ENCODE assay signal across 22 cellular contexts in the genomic region with DNA sequence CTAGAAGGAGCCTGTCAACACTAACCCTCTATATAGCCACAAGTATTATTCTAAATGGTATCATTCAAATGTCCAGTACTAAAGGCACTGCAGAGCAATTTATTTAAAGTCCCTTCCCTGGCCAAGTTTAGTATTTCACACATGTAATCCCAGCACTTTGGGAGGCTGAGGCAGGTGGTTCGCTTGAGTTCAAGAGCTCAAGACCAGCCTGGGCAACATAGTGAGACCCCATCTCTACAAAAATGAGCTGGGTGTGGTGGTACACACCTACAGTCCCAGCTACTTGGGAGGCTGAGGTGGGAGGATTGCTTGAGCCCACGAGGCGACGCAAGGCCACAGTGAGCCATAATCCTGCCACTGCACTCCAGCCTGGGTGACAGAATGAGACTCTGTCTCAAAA. TPM values are rescaled to one million over a fixed set of nuclear protein-coding genes. Genes with fewer than 3 reads are reported as not detected.
A peak's percentile ranks its signal among the peaks of the same experiment; 100 is the strongest.
DNase-seq lines count a peak whose midpoint lies in the region; ATAC-seq and TF ChIP-seq lines count a peak whose summit lies in the region.
"Had no signal": no experiment of that assay in that cellular context is flagged by ENCODE, and none has a peak within 500 bp of the region (broad histone marks: within the 10 kb centered on the region; RNA-seq: fewer than 3 reads in every experiment).

No MANE protein-coding gene starts in this region.

- H3K18ac ChIP-seq in trophoblast cell (ENCODE audit: low read length): peak overlapping the region; percentile 35

- no peak for ATAC-seq in CD4-positive, alpha-beta T cell (ENCODE audit: poor library complexity)
- no peak for ATAC-seq in stimulated activated effector memory CD8-positive, alpha-beta T cell treated with anti-CD3 and anti-CD28 coated beads, Interleukin-12 subunit alpha, Interleukin-12 subunit beta, amount 100 ng/mL, for 72 hours
- ATAC-seq: PC-3 had no signal

- DNase-seq in CD4-positive, alpha-beta T cell: no peak
- DNase-seq in OCI-LY7 (ENCODE audit: low spot score): no peak
- no peak for DNase-seq in trophoblast cell
- DNase-seq in H4 (ENCODE audit: low spot score): no peak
- no peak for DNase-seq in stimulated activated effector memory CD8-positive, alpha-beta T cell treated with anti-CD3 and anti-CD28 coated beads, Interleukin-12 subunit alpha, Interleukin-12 subunit beta, amount 100 ng/mL, for 72 hours (ENCODE audit: low spot score in 2 of 2)
- no peak for DNase-seq in NCI-H128 (lab: John Stamatoyannopoulos, UW; ENCODE audit: unreplicated experiment)
- DNase-seq: ACHN; CD4-positive, CD25-positive, alpha-beta regulatory T cell; DMS153; GDM1; IMR-90; Karpas-422; MG63; NCI-H1048; NCI-H1436 treated with DMSO at 0.1 percent for 48 hours; NCI-H2029 treated with DMSO at 0.1 percent for 48 hours; NCI-H2171 treated with DMSO at 0.1 percent for 48 hours; NCI-H446 treated with DMSO at 0.1 percent for 48 hours; PC-3 had no signal

- H2BK120ac ChIP-seq in trophoblast cell (ENCODE audit: insufficient read depth, low read length, poor library complexity): no peak overlapping the region

- H3K4me2 ChIP-seq in OCI-LY7 (ENCODE audit: low read length) (no peak overlapping the region), trophoblast cell (ENCODE audit: low read length) (no peak overlapping the region)

- H3K9me3 Mint-ChIP-seq in CD4-positive, alpha-beta T cell: no peaks in the 10 kb centered on the region
- no peaks in the 10 kb centered on the region for H3K9me3 Mint-ChIP-seq in dendritic cell treated with granulocyte-macrophage colony-stimulating factor and Interleukin-4, amounts not matched to agents 40 ng/mL and 50 ng/mL, for 4 days
- H3K9me3 Mint-ChIP-seq in stimulated activated effector memory CD8-positive, alpha-beta T cell treated with anti-CD3 and anti-CD28 coated beads, Interleukin-12 subunit alpha, Interleukin-12 subunit beta, amount 100 ng/mL, for 72 hours: no peaks in the 10 kb centered on the region

- CTCF ChIA-PET in CD4-positive, alpha-beta T cell (lab: Charles Lee): interaction anchor here (0.7 kb wide), 1 partner anchor 81 kb away, joined by 3 read pairs; no protein-coding TSS in a partner anchor
- CTCF ChIA-PET in OCI-LY7 (lab: Charles Lee; ENCODE audit: unreplicated experiment): no interaction called here

- H3K36me3 ChIP-seq in OCI-LY7 (ENCODE audit: insufficient read depth, low read length): peaks cover 32% of the 10 kb centered on the region
- H3K36me3 ChIP-seq in trophoblast cell (ENCODE audit: control insufficient read depth in 1 of 2, insufficient read depth in 2 of 2, low read length in 2 of 2): peaks cover 16 to 23% of the 10 kb centered on the region in 2 experiments

- intact Hi-C loops in CD4-positive, alpha-beta T cell (cut with DNase I, micrococcal nuclease): loop anchor here in 1 of 2 experiments (5.0 to 10.0 kb wide), 3 partner anchors 464 to 1966 kb away; a partner anchor contains a TSS
- intact Hi-C loops in OCI-LY7 (cut with micrococcal nuclease; ENCODE audit: unreplicated experiment): no loop called here
- intact Hi-C loops in dendritic cell treated with granulocyte-macrophage colony-stimulating factor and Interleukin-4, amounts not matched to agents 40 ng/mL and 50 ng/mL, for 4 days (cut with micrococcal nuclease): loop anchor here (10.0 kb wide), 1 partner anchor 56 kb away; no protein-coding TSS in a partner anchor

- H2AFZ ChIP-seq in OCI-LY7 (ENCODE audit: low read length): no peak overlapping the region
- H2AFZ ChIP-seq in trophoblast cell (ENCODE audit: insufficient read depth, low read length, poor library complexity): no peak overlapping the region

- H4K8ac ChIP-seq in trophoblast cell (ENCODE audit: low read depth, low read length): no peak overlapping the region

- H3K23ac ChIP-seq in trophoblast cell (ENCODE audit: low read length): no peak overlapping the region

- H3K4me1 ChIP-seq in OCI-LY7 (ENCODE audit: insufficient read depth, low read length, poor library complexity, severe bottlenecking) (peaks cover 69% of the 10 kb centered on the region), trophoblast cell (ENCODE audit: control insufficient read depth in 1 of 2, insufficient read depth in 2 of 2, low read length in 2 of 2) (peaks cover 12 to 18% of the 10 kb centered on the region in 2 experiments)

- H4K91ac ChIP-seq in trophoblast cell (ENCODE audit: low read depth, low read length): no peak overlapping the region

- H3K4me3 ChIP-seq in OCI-LY7 (ENCODE audit: low read depth, low read length, poor library complexity, severe bottlenecking) (no peak overlapping the region), trophoblast cell (ENCODE audit: low read depth, low read length) (no peak overlapping the region)
- H3K4me3 ChIP-seq: HAP-1, MG63 had no signal

- H3K36me3 Mint-ChIP-seq in CD4-positive, alpha-beta T cell (ENCODE audit: low read depth): peaks cover 35% of the 10 kb centered on the region
- H3K36me3 Mint-ChIP-seq in dendritic cell treated with granulocyte-macrophage colony-stimulating factor and Interleukin-4, amounts not matched to agents 40 ng/mL and 50 ng/mL, for 4 days (ENCODE audit: low read depth): peaks cover 41% of the 10 kb centered on the region
- peaks cover 8% of the 10 kb centered on the region for H3K36me3 Mint-ChIP-seq in stimulated activated effector memory CD8-positive, alpha-beta T cell treated with anti-CD3 and anti-CD28 coated beads, Interleukin-12 subunit alpha, Interleukin-12 subunit beta, amount 100 ng/mL, for 72 hours

- no peak overlapping the region for H2BK5ac ChIP-seq in trophoblast cell (ENCODE audit: low read depth, low read length, poor library complexity)

- H2AK5ac ChIP-seq in trophoblast cell (ENCODE audit: low read length): no peak overlapping the region

- peak overlapping the region; percentile 87 for H3K4ac ChIP-seq in trophoblast cell (ENCODE audit: low read depth, low read length)

- no CpG with 5 or more reads among the region's 4 CpGs for WGBS in trophoblast cell (ENCODE audit: extremely low coverage, insufficient coverage, insufficient read length)

- TF ChIP-seq CTCF in CD4-positive, alpha-beta T cell (IDR thresholded peaks at IDR 0.05): no peak
- no peak for TF ChIP-seq CTCF in OCI-LY7 (conservative IDR thresholded peaks at IDR 0.05; ENCODE audit: low read length)

- no peaks in the 10 kb centered on the region for H3K27me3 ChIP-seq in CD4-positive, alpha-beta T cell (ENCODE audit: control insufficient read depth, insufficient read depth, low read length)
- H3K27me3 ChIP-seq in trophoblast cell (ENCODE audit: insufficient read depth, low read length): no peaks in the 10 kb centered on the region
- H3K27me3 ChIP-seq: MG63 had no signal

- H3K4me1 Mint-ChIP-seq in CD4-positive, alpha-beta T cell (ENCODE audit: low read depth): peaks cover 74% of the 10 kb centered on the region
- H3K4me1 Mint-ChIP-seq in dendritic cell treated with granulocyte-macrophage colony-stimulating factor and Interleukin-4, amounts not matched to agents 40 ng/mL and 50 ng/mL, for 4 days (ENCODE audit: low read depth): peaks cover 73% of the 10 kb centered on the region
- peaks cover 44% of the 10 kb centered on the region for H3K4me1 Mint-ChIP-seq in stimulated activated effector memory CD8-positive, alpha-beta T cell treated with anti-CD3 and anti-CD28 coated beads, Interleukin-12 subunit alpha, Interleukin-12 subunit beta, amount 100 ng/mL, for 72 hours

- no peaks in the 10 kb centered on the region for H3K9me3 ChIP-seq in CD4-positive, alpha-beta T cell (ENCODE audit: control insufficient read depth, low read length)
- no peaks in the 10 kb centered on the region for H3K9me3 ChIP-seq in OCI-LY7 (ENCODE audit: low read length)
- H3K9me3 ChIP-seq in trophoblast cell (ENCODE audit: insufficient read depth, low read depth, low read length): no peaks in the 10 kb centered on the region
- H3K9me3 ChIP-seq: HAP-1, MG63 had no signal

- no peak overlapping the region for H2BK12ac ChIP-seq in trophoblast cell (ENCODE audit: low read length)

- peak overlapping the region; percentile 38 for H3K4me3 Mint-ChIP-seq in CD4-positive, alpha-beta T cell
- H3K4me3 Mint-ChIP-seq in dendritic cell treated with granulocyte-macrophage colony-stimulating factor and Interleukin-4, amounts not matched to agents 40 ng/mL and 50 ng/mL, for 4 days: no peak overlapping the region
- H3K4me3 Mint-ChIP-seq in stimulated activated effector memory CD8-positive, alpha-beta T cell treated with anti-CD3 and anti-CD28 coated beads, Interleukin-12 subunit alpha, Interleukin-12 subunit beta, amount 100 ng/mL, for 72 hours: no peak overlapping the region

- POLR2A ChIA-PET in CD4-positive, alpha-beta T cell (lab: Charles Lee): no interaction called here
- POLR2A ChIA-PET in OCI-LY7 (lab: Charles Lee): interaction anchor here (0.6 to 0.7 kb wide), 2 partner anchors 506 to 782 kb away, joined by 3 read pairs; no protein-coding TSS in a partner anchor

- H4K12ac ChIP-seq in trophoblast cell (ENCODE audit: low read depth, low read length): peak overlapping the region; percentile 15

- H3K27ac Mint-ChIP-seq in CD4-positive, alpha-beta T cell: no peak overlapping the region
- H3K27ac Mint-ChIP-seq in dendritic cell treated with granulocyte-macrophage colony-stimulating factor and Interleukin-4, amounts not matched to agents 40 ng/mL and 50 ng/mL, for 4 days: peak overlapping the region; percentile 81
- no peak overlapping the region for H3K27ac Mint-ChIP-seq in stimulated activated effector memory CD8-positive, alpha-beta T cell treated with anti-CD3 and anti-CD28 coated beads, Interleukin-12 subunit alpha, Interleukin-12 subunit beta, amount 100 ng/mL, for 72 hours

- H3K79me1 ChIP-seq in trophoblast cell (ENCODE audit: low read length): peaks cover 23% of the 10 kb centered on the region

- no peaks in the 10 kb centered on the region for H3K9me2 ChIP-seq in OCI-LY7 (ENCODE audit: insufficient read depth, low read length)

- H3K14ac ChIP-seq in trophoblast cell (ENCODE audit: low read length): no peak overlapping the region

- no peaks in the 10 kb centered on the region for H3K27me3 Mint-ChIP-seq in CD4-positive, alpha-beta T cell
- no peaks in the 10 kb centered on the region for H3K27me3 Mint-ChIP-seq in dendritic cell treated with granulocyte-macrophage colony-stimulating factor and Interleukin-4, amounts not matched to agents 40 ng/mL and 50 ng/mL, for 4 days
- H3K27me3 Mint-ChIP-seq: CD4-positive, CD25-positive, alpha-beta regulatory T cell had no signal

- H3K9ac ChIP-seq in trophoblast cell (ENCODE audit: low read length): no peak overlapping the region

- no TSS peak for BruUV-seq in OCI-LY7 (replicated peaks; lab: Mats Ljungman, UMichigan)

- H3K79me2 ChIP-seq in OCI-LY7 (ENCODE audit: insufficient read depth, low read depth, low read length) (peaks cover 58% of the 10 kb centered on the region), trophoblast cell (ENCODE audit: control insufficient read depth, insufficient read depth, low read length, poor library complexity) (peaks cover 40% of the 10 kb centered on the region)

- H3K27ac ChIP-seq in CD4-positive, alpha-beta T cell (ENCODE audit: low read depth, low read length): no peak overlapping the region
- H3K27ac ChIP-seq in OCI-LY7 (ENCODE audit: low read depth, low read length, poor library complexity, severe bottlenecking): peak overlapping the region; percentile 89
- H3K27ac ChIP-seq in trophoblast cell (ENCODE audit: low read depth, low read length): peak overlapping the region; percentile 38
- H3K27ac ChIP-seq: HL-60 had no signal

- peaks cover 3% of the 10 kb centered on the region; the same call in 1 of the 2 replicates for H4K20me1 ChIP-seq in OCI-LY7 (ENCODE audit: insufficient read depth, low read length)

RNA-seq across cellular contexts. Expression of a gene that starts 3.6 kb away (rescaled TPM):
- 10 to 100 TPM; 16.0 to 16.1 TPM for total RNA-seq in CD4-positive, alpha-beta T cell
- 6.5 and 10.3 TPM in 2 replicates for total RNA-seq in OCI-LY7 (2014; rRNA removed; shearing (Covaris generic))
- 35.9 and 36.1 TPM in 2 replicates for total RNA-seq in OCI-LY7 (2022)
- 166 and 173 TPM in 2 replicates for polyA plus RNA-seq in trophoblast cell (2013)
- total RNA-seq in H4 (2014; rRNA removed; shearing (Covaris generic)): 14.4 and 24.4 TPM in 2 replicates
